ENCODE assay signal across 7 cellular contexts in genomic region chr21:5021803-5022202, GRCh38.
DNase-seq lines count a peak whose midpoint lies in the region; ATAC-seq and TF ChIP-seq lines count a peak whose summit lies in the region.
"Not testable (repeated sequence)": the region's sequence is repeated elsewhere in the genome, so short reads cannot be mapped to it uniquely, and the experiment has no call there.

No MANE protein-coding gene starts in this region.

- not testable (repeated sequence) for H3K4me1 Mint-ChIP-seq in WTC11, memory B cell

- CTCF ChIA-PET in WTC11 (lab: Charles Lee): not testable (repeated sequence)

- TF ChIP-seq CTCF in WTC11 (IDR thresholded peaks at IDR 0.05): not testable (repeated sequence)

- H3K27me3 Mint-ChIP-seq in WTC11 (ENCODE audit: low read depth); memory B cell: not testable (repeated sequence)

- not testable (repeated sequence) for DNase-seq in WTC11 (ENCODE audit: low spot score); memory B cell (ENCODE audit: low spot score in 2 of 2)

- not testable (repeated sequence) for H3K4me3 Mint-ChIP-seq in WTC11, memory B cell

- not testable (repeated sequence) for H3K9me3 Mint-ChIP-seq in WTC11, memory B cell

- not testable (repeated sequence) for H3K27ac Mint-ChIP-seq in WTC11, memory B cell

- H3K36me3 Mint-ChIP-seq in WTC11, memory B cell: not testable (repeated sequence)

- POLR2A ChIA-PET in WTC11 (lab: Charles Lee): not testable (repeated sequence)

- peak; percentile 37 for ATAC-seq in GM18909 (IDR thresholded peaks at IDR 0.05; ENCODE audit: poor library complexity, unreplicated experiment)
- peak; percentile 39 for ATAC-seq in GM21515 (IDR thresholded peaks at IDR 0.05; ENCODE audit: unreplicated experiment)
- ATAC-seq in HG02642 (IDR thresholded peaks at IDR 0.05; ENCODE audit: poor library complexity, unreplicated experiment): peak; percentile 39
- ATAC-seq in HG03342 (IDR thresholded peaks at IDR 0.05; ENCODE audit: unreplicated experiment): peak; percentile 36
- peak; percentile 76 for ATAC-seq in WTC11
- peak; percentile 58 for ATAC-seq in esophagus mucosa
- ATAC-seq in memory B cell (ENCODE audit: low read depth): peak; percentile 40
